ENCODE assay signal across 3 cellular contexts in the genomic region with DNA sequence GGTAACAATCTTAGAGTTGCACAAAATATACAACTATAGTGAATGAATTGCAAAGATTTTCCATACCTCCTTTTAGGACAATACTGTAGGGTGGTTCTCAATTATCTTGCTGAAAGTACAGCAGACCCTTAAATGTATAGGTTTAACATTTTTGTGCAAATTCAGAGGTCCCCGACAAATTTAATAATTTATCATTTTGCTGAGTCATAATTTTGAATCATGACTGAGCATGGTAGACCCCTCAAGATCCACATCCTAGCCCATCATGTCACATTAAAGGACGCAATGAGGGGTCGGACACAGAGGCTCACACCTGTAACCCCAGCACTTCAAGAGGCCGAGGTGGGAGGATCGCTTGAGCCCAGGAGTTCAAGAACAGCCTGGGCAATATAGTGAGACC.
TF ChIP-seq lines count a peak whose summit lies in the region.

No MANE protein-coding gene starts in this region.

TF ChIP-seq in A549, 52 proteins besides CTCF, POLR2A, EP300 and RAD21:
- TF ChIP-seq MAFK (IDR thresholded peaks at IDR 0.05; ENCODE audit: partially characterized antibody) = peak; percentile 94
- TF ChIP-seq HOXB5 (CRISPR knock-in tag; IDR thresholded peaks at IDR 0.05) = no peak
- TF ChIP-seq FOSB (CRISPR knock-in tag; IDR thresholded peaks at IDR 0.05) = no peak
- TF ChIP-seq, protein P1, sequence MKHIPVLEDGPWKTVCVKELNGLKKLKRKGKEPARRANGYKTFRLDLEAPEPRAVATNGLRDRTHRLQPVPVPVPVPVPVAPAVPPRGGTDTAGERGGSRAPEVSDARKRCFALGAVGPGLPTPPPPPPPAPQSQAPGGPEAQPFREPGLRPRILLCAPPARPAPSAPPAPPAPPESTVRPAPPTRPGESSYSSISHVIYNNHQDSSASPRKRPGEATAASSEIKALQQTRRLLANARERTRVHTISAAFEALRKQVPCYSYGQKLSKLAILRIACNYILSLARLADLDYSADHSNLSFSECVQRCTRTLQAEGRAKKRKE (CRISPR knock-in tag; IDR thresholded peaks at IDR 0.05; ENCODE audit: low read depth) = no peak
- no peak for TF ChIP-seq NR3C1 (IDR thresholded peaks at IDR 0.05)
- peak; percentile 92 for TF ChIP-seq NFE2L2 (conservative IDR thresholded peaks at IDR 0.05; ENCODE audit: low read length)
- TF ChIP-seq, protein P2, sequence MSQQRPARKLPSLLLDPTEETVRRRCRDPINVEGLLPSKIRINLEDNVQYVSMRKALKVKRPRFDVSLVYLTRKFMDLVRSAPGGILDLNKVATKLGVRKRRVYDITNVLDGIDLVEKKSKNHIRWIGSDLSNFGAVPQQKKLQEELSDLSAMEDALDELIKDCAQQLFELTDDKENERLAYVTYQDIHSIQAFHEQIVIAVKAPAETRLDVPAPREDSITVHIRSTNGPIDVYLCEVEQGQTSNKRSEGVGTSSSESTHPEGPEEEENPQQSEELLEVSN (IDR thresholded peaks at IDR 0.05; ENCODE audit: borderline replicate concordance, low read depth) = no peak

TF ChIP-seq in IMR-90, 13 proteins besides CTCF, POLR2A, EP300 and RAD21:
- TF ChIP-seq CHD1 (IDR thresholded peaks at IDR 0.05; ENCODE audit: low read depth, low read length) (no peak), MXI1 (IDR thresholded peaks at IDR 0.05; ENCODE audit: borderline replicate concordance, low read depth, low read length) (no peak), NFE2L2 (IDR thresholded peaks at IDR 0.05; ENCODE audit: low read depth, low read length) (peak; percentile 92), MAZ (IDR thresholded peaks at IDR 0.05; ENCODE audit: borderline replicate concordance, low read depth, low read length) (no peak), CEBPB (IDR thresholded peaks at IDR 0.05; ENCODE audit: low read depth, low read length) (no peak), RFX5 (IDR thresholded peaks at IDR 0.05; ENCODE audit: low read depth, low read length) (no peak), RCOR1 (IDR thresholded peaks at IDR 0.05; ENCODE audit: insufficient replicate concordance, low read length) (no peak), SMC3 (IDR thresholded peaks at IDR 0.05; ENCODE audit: low read depth, low read length) (no peak), MAFK (IDR thresholded peaks at IDR 0.05; ENCODE audit: low read depth, low read length) (peak; percentile 69), BHLHE40 (IDR thresholded peaks at IDR 0.05; ENCODE audit: low read depth, low read length) (no peak), FOS (IDR thresholded peaks at IDR 0.05; ENCODE audit: low read depth, low read length) (no peak)
- TF ChIP-seq, protein P3, sequence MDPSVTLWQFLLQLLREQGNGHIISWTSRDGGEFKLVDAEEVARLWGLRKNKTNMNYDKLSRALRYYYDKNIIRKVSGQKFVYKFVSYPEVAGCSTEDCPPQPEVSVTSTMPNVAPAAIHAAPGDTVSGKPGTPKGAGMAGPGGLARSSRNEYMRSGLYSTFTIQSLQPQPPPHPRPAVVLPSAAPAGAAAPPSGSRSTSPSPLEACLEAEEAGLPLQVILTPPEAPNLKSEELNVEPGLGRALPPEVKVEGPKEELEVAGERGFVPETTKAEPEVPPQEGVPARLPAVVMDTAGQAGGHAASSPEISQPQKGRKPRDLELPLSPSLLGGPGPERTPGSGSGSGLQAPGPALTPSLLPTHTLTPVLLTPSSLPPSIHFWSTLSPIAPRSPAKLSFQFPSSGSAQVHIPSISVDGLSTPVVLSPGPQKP (IDR thresholded peaks at IDR 0.05; ENCODE audit: borderline replicate concordance, low read depth, low read length) = no peak
- TF ChIP-seq, protein P4, sequence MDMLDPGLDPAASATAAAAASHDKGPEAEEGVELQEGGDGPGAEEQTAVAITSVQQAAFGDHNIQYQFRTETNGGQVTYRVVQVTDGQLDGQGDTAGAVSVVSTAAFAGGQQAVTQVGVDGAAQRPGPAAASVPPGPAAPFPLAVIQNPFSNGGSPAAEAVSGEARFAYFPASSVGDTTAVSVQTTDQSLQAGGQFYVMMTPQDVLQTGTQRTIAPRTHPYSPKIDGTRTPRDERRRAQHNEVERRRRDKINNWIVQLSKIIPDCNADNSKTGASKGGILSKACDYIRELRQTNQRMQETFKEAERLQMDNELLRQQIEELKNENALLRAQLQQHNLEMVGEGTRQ (IDR thresholded peaks at IDR 0.05; ENCODE audit: low read depth, low read length) = no peak

TF ChIP-seq in H1, 55 proteins besides CTCF, POLR2A, EP300 and RAD21:
- TF ChIP-seq CHD1 (IDR thresholded peaks at IDR 0.05; ENCODE audit: low read depth, low read length) (no peak), BACH1 (IDR thresholded peaks at IDR 0.05; ENCODE audit: low read length) (peak; percentile 82), ZNF274 (IDR thresholded peaks at IDR 0.05; ENCODE audit: borderline replicate concordance, extremely low read depth, low read length) (no peak), CHD2 (IDR thresholded peaks at IDR 0.05; ENCODE audit: low read length) (no peak), CTBP2 (IDR thresholded peaks at IDR 0.05; ENCODE audit: borderline replicate concordance, insufficient read depth, insufficient read length, low read length) (no peak)
